Comparison of ENCODE assay signal across 1 cellular context in the genomic region with DNA sequence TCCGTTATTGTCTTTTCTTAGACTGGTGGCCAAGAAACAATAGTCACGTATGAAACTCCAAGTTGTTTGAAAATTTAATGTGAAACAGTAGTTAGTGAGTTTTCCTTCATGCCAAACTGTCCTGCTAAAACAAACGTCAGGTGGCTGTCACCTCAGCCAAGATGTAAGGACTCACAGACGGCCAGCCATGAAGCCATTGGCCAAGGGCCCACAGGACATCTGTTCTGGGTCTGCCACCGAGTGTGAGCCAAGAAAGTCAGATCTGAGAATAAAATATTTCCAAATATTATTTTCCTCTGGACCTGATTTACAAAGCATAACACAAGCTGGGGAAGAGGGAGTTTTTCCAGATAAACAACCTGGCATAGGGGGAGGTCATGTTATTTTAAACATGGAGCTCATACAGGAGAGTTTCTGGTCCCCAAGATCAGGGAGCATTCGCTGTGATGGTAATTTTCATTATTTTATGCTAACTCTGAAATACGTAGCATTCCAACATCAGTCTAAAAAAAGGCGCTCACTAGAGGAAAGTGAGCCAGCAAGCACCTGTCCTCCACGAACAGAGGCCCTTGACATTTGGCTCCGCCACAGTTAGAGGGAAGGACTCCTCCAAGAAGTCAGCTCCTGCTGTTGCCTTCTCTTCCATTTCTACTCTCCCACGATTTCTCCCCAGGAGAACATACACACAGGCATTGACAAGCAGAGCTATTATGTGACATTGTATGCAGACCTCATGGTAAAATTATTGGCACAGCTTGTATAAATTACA.
TF ChIP-seq lines count a peak whose summit lies in the region.

No MANE protein-coding gene starts in this region.

TF ChIP-seq in SK-N-SH treated with all-trans-retinoic acid at 6 μM for 48 hours, 23 proteins besides CTCF, POLR2A, EP300 and RAD21 (continued from another document):
- TF ChIP-seq, protein P1, sequence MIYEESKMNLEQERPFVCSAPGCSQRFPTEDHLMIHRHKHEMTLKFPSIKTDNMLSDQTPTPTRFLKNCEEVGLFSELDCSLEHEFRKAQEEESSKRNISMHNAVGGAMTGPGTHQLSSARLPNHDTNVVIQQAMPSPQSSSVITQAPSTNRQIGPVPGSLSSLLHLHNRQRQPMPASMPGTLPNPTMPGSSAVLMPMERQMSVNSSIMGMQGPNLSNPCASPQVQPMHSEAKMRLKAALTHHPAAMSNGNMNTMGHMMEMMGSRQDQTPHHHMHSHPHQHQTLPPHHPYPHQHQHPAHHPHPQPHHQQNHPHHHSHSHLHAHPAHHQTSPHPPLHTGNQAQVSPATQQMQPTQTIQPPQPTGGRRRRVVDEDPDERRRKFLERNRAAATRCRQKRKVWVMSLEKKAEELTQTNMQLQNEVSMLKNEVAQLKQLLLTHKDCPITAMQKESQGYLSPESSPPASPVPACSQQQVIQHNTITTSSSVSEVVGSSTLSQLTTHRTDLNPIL (CRISPR knock-in tag; IDR thresholded peaks at IDR 0.05; ENCODE audit: low read depth) = no peak
- TF ChIP-seq ZNF565 (CRISPR knock-in tag; conservative IDR thresholded peaks at IDR 0.05; ENCODE audit: low read depth) (no peak), TSHZ2 (CRISPR knock-in tag; IDR thresholded peaks at IDR 0.05) (no peak), CSRNP3 (CRISPR knock-in tag; IDR thresholded peaks at IDR 0.05) (no peak), TCF4 (CRISPR knock-in tag; IDR thresholded peaks at IDR 0.05; ENCODE audit: borderline replicate concordance) (no peak), SNAI2 (CRISPR knock-in tag; IDR thresholded peaks at IDR 0.05) (no peak)
